Comparison of ENCODE assay signal across 27 cellular contexts in genomic region chr1:185530215-185530614, GRCh38.
DNase-seq lines count a peak whose midpoint lies in the region; ATAC-seq, FAIRE-seq and TF ChIP-seq lines count a peak whose summit lies in the region.
"Had no signal": no experiment of that assay in that cellular context is flagged by ENCODE, and none has a peak within 500 bp of the region (broad histone marks: within the 10 kb centered on the region; RNA-seq: fewer than 3 reads in every experiment).

No MANE protein-coding gene starts in this region.

- H3K9me3 ChIP-seq in SK-N-SH = no peaks in the 10 kb centered on the region
- no peaks in the 10 kb centered on the region for H3K9me3 ChIP-seq in K562 (replicated peaks; ENCODE audit: control insufficient read depth, insufficient read depth, low read depth, low read length)
- H3K9me3 ChIP-seq in mucosa of descending colon = no peaks in the 10 kb centered on the region
- no peaks in the 10 kb centered on the region for H3K9me3 ChIP-seq in Peyer's patch
- H3K9me3 ChIP-seq: BE2C, BLaER1 had no signal

- H3F3A ChIP-seq in SK-N-SH (replicated peaks; ENCODE audit: insufficient read depth) = no peaks in the 10 kb centered on the region

- H3K79me2 ChIP-seq in SK-N-SH (ENCODE audit: insufficient read depth) = no peaks in the 10 kb centered on the region
- H3K79me2 ChIP-seq in K562 (ENCODE audit: control insufficient read depth, insufficient read depth, low read length) = no peaks in the 10 kb centered on the region

- BruUV-seq in K562 (replicated peaks; lab: Mats Ljungman, UMichigan) = no TSS peak

- H3K36me3 ChIP-seq in SK-N-SH (replicated peaks in 1 of 2; ENCODE audit: control insufficient read depth in 1 of 2, insufficient read depth in 2 of 2, low read length in 1 of 2) (no peaks in the 10 kb centered on the region), K562 (ENCODE audit: control insufficient read depth, insufficient read depth, low read length) (no peaks in the 10 kb centered on the region; the same call in 2 of the 3 replicates), mucosa of descending colon (ENCODE audit: low read depth) (no peaks in the 10 kb centered on the region), Peyer's patch (no peaks in the 10 kb centered on the region)
- H3K36me3 ChIP-seq: BE2C, BLaER1 had no signal

- H3K4me1 ChIP-seq in SK-N-SH (ENCODE audit: control insufficient read depth in 1 of 2, insufficient read depth in 2 of 2, low read depth in 1 of 2, low read length in 1 of 2) (no peaks in the 10 kb centered on the region; a peak in 2 of 4 replicates), K562 (replicated peaks in 1 of 2; ENCODE audit: control insufficient read depth in 2 of 2, insufficient read depth in 2 of 2, low read length in 2 of 2) (peaks cover 0 to 27% of the 10 kb centered on the region in 2 experiments; a peak in 3 of 5 replicates), mucosa of descending colon (ENCODE audit: low read depth) (peaks cover 9% of the 10 kb centered on the region), Peyer's patch (peaks cover 0 to 3% (median 0%) of the 10 kb centered on the region in 4 donors)
- H3K4me1 ChIP-seq: BE2C, BLaER1 had no signal

- in situ Hi-C loops in K562 (cut with MboI) = no loop called here

- H4K20me1 ChIP-seq in SK-N-SH (ENCODE audit: insufficient read depth) (no peaks in the 10 kb centered on the region), K562 (replicated peaks; ENCODE audit: control insufficient read depth, insufficient read depth, low read length) (no peaks in the 10 kb centered on the region)
- H4K20me1 ChIP-seq: BLaER1 had no signal

- H3K27ac ChIP-seq in SK-N-SH (ENCODE audit: low read depth in 2 of 2, low read length in 1 of 2) (no peak overlapping the region), K562 (ENCODE audit: extremely low read depth, low read depth, low read length) (no peak overlapping the region), Peyer's patch (no peak overlapping the region)
- H3K27ac ChIP-seq: 22Rv1, BLaER1 had no signal

- no peak overlapping the region for H3K4me2 ChIP-seq in SK-N-SH
- H3K4me2 ChIP-seq in K562 (ENCODE audit: insufficient read depth, low read length) = peak overlapping the region; percentile 7; the same call in 1 of the 2 replicates
- H3K4me2 ChIP-seq: BLaER1 had no signal

- no peak for DNase-seq in SK-N-SH
- DNase-seq in K562 (ENCODE audit: extremely low read depth in 1 of 4, low spot score in 3 of 4) = peak in 2 of 4 experiments; percentile 36 to 80
- DNase-seq in mucosa of descending colon = no peak
- DNase-seq in Peyer's patch = no peak
- no peak for DNase-seq in 8988T
- DNase-seq: ACHN; BE2C; C1 segment of cervical spinal cord; CD4-positive, alpha-beta memory T cell; CD4-positive, CD25-positive, alpha-beta regulatory T cell; CD8-positive, alpha-beta memory T cell; COR-L47; DMS 273 treated with DMSO at 0.1 percent for 48 hours; DMS153; DMS53; DMS79; DND-41; EL; GDM1 had no signal

- H3K27me3 ChIP-seq in SK-N-SH (ENCODE audit: insufficient read depth) (no peaks in the 10 kb centered on the region), K562 (ENCODE audit: control insufficient read depth in 2 of 2, insufficient read depth in 2 of 2, low read length in 2 of 2) (no peaks in the 10 kb centered on the region), Peyer's patch (no peaks in the 10 kb centered on the region)
- H3K27me3 ChIP-seq: BE2C, BLaER1 had no signal

- H3K9ac ChIP-seq in SK-N-SH (no peak overlapping the region), K562 (ENCODE audit: insufficient read depth in 1 of 2, low read depth in 2 of 2, low read length in 2 of 2) (no peak overlapping the region)
- H3K9ac ChIP-seq: BLaER1 had no signal

- H3K4me3 ChIP-seq in SK-N-SH (ENCODE audit: low read depth in 2 of 2, low read length in 1 of 2) (no peak overlapping the region), K562 (no peak overlapping the region), mucosa of descending colon (no peak overlapping the region), Peyer's patch (no peak overlapping the region)
- H3K4me3 ChIP-seq: BLaER1, GM12878 had no signal

- H3K9me2 ChIP-seq in SK-N-SH = no peaks in the 10 kb centered on the region

- POLR2A ChIA-PET in SK-N-SH (lab: Yijun Ruan, JAX) (no interaction called here), K562 (lab: Yijun Ruan, JAX) (interaction anchor here (1.1 kb wide), 1 partner anchor 360 kb away, joined by 3 read pairs; no protein-coding TSS in a partner anchor)

- intact Hi-C loops in K562 (cut with micrococcal nuclease) (no loop called here), mucosa of descending colon (cut with DNase I, micrococcal nuclease) (no loop called here)

- TF ChIP-seq EP300 in SK-N-SH (IDR thresholded peaks at IDR 0.05; ENCODE audit: borderline replicate concordance in 1 of 2, low read depth in 1 of 2, low read length in 1 of 2) (no peak), K562 (IDR thresholded peaks at IDR 0.05; ENCODE audit: low read length) (peak; percentile 82)

- ATAC-seq in SK-N-SH treated with all-trans-retinoic acid at 6 μM for 48 hours = no peak
- ATAC-seq in K562 = peak; percentile 62
- ATAC-seq in mucosa of descending colon = peak; percentile 16
- ATAC-seq: GM12878 had no signal

- H3K9me1 ChIP-seq in K562 (ENCODE audit: control insufficient read depth, insufficient read depth, low read length) = no peaks in the 10 kb centered on the region

- WGBS in SK-N-SH (ENCODE audit: low lambda C conversion rate) = 69% methylated on average over 3 of the region's 3 CpGs
- 0% methylated on average over 3 of the region's 3 CpGs for WGBS in K562 (ENCODE audit: insufficient coverage, low coverage, missing lambda C conversion rate)

- peak; percentile 75 for FAIRE-seq in K562 (lab: Jason Lieb, UNC)
- FAIRE-seq: A204.1, GM12878, GM12892, GM18507, GM19239 had no signal

- no peak for TF ChIP-seq POLR2A in K562 (conservative IDR thresholded peaks at IDR 0.05)
- TF ChIP-seq POLR2A in Peyer's patch (IDR thresholded peaks at IDR 0.05) = no peak

- TF ChIP-seq CTCF in SK-N-SH (IDR thresholded peaks at IDR 0.05) = no peak
- TF ChIP-seq CTCF in K562 (IDR thresholded peaks at IDR 0.05 in 2 of 3, conservative IDR thresholded peaks at IDR 0.05 in 1 of 3; ENCODE audit: insufficient read depth in 2 of 3, low read depth in 1 of 3, low read length in 3 of 3) = no peak
- TF ChIP-seq CTCF in mucosa of descending colon (IDR thresholded peaks at IDR 0.05) = no peak
- no peak for TF ChIP-seq CTCF in Peyer's patch (IDR thresholded peaks at IDR 0.05)

- CTCF ChIA-PET in SK-N-SH (lab: Yijun Ruan, JAX) = no interaction called here
- CTCF ChIA-PET in K562 (lab: Yijun Ruan, JAX; ENCODE audit: low intra/inter-chr PET ratio) = no interaction called here

- TF ChIP-seq RAD21 in SK-N-SH (IDR thresholded peaks at IDR 0.05; ENCODE audit: low read length) (no peak), K562 (CRISPR knock-in tag; conservative IDR thresholded peaks at IDR 0.05 in 1 of 2, IDR thresholded peaks at IDR 0.05 in 1 of 2) (no peak)

- H2AFZ ChIP-seq in SK-N-SH (ENCODE audit: low read depth) (no peak overlapping the region), K562 (ENCODE audit: low read depth, low read length) (no peak overlapping the region)

TF ChIP-seq in SK-N-SH, 30 proteins besides CTCF, POLR2A, EP300 and RAD21:
- TF ChIP-seq GATA2 (CRISPR knock-in tag; IDR thresholded peaks at IDR 0.05) (0 out of 2 replicates have a peak, but pooled peaks have one; percentile 9), NRF1 (IDR thresholded peaks at IDR 0.05; ENCODE audit: low read depth, low read length) (no peak)

TF ChIP-seq in SK-N-SH treated with all-trans-retinoic acid at 6 μM for 48 hours, 23 proteins besides CTCF, POLR2A, EP300 and RAD21 (continues in another document):
- TF ChIP-seq SNAI2 (CRISPR knock-in tag; IDR thresholded peaks at IDR 0.05) (no peak), POU6F1 (CRISPR knock-in tag; IDR thresholded peaks at IDR 0.05; ENCODE audit: borderline replicate concordance, low read depth) (no peak), OSR1 (CRISPR knock-in tag; IDR thresholded peaks at IDR 0.05) (no peak), ESRRG (CRISPR knock-in tag; IDR thresholded peaks at IDR 0.05) (no peak), ISL1 (CRISPR knock-in tag; IDR thresholded peaks at IDR 0.05) (no peak), ZNF565 (CRISPR knock-in tag; conservative IDR thresholded peaks at IDR 0.05; ENCODE audit: low read depth) (no peak), ARNTL (CRISPR knock-in tag; IDR thresholded peaks at IDR 0.05; ENCODE audit: borderline replicate concordance, low read depth) (no peak)

TF ChIP-seq in K562, 482 proteins besides CTCF, POLR2A, EP300 and RAD21 (continues in another document):
- TF ChIP-seq SRF (CRISPR knock-in tag; IDR thresholded peaks at IDR 0.05) (0 out of 4 replicates have a peak, but pooled peaks of 1 of the 2 experiments have one; percentile 22), SMARCA4 (IDR thresholded peaks at IDR 0.05) (peak; percentile 86), ZBTB49 (CRISPR knock-in tag; IDR thresholded peaks at IDR 0.05; ENCODE audit: borderline replicate concordance) (no peak), TFAP4 (CRISPR knock-in tag; IDR thresholded peaks at IDR 0.05; ENCODE audit: borderline replicate concordance) (no peak), MEIS2 (IDR thresholded peaks at IDR 0.05; ENCODE audit: partially characterized antibody) (peak; percentile 58), SOX6 (IDR thresholded peaks at IDR 0.05) (peak; percentile 62; the same call in 1 of the 2 replicates)

Comparison
In these comparisons a context has a peak if more than half of its experiments do, and no peak if none do; other contexts are left out.
1. Of the 27 proteins assayed by ChIP-seq in both K562 and SK-N-SH: peak only in K562: EP300, JUND, NFIC and POLR2AphosphoS5; only in SK-N-SH: GATA2; in both: none; in neither: 19; mixed calls (peak in some experiments, not most) for 3.